In the genomic region with DNA sequence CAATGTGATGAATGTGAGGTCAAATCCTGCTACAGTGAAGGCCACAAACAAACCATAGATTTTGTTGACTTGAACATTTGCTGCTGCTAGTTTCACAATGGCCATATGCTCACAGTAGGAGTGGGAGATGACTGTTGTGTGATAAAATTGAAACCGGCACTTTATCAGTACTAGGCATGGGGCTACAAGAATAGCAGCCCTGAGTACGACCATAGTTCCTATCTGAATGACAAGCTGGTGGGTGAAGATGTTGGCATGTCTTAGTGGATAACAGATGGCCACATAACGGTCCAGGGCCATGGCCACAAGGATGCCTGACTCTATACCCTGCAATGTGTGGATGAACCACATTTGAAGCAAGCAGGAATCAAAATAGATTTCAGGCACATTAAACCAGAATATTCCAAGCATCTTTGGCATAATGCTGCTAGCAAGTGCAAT, we compare ENCODE assay signal across 21 cellular contexts. TPM values are rescaled to one million over a fixed set of nuclear protein-coding genes. Genes with fewer than 3 reads are reported as not detected.
"Had no signal": no experiment of that assay in that cellular context is flagged by ENCODE, and none has a peak within 500 bp of the region (broad histone marks: within the 10 kb centered on the region; RNA-seq: fewer than 3 reads in every experiment).

No MANE protein-coding gene starts in this region.

- H3K4me3 ChIP-seq: esophagus squamous epithelium, gastrocnemius medialis, right lobe of liver, transverse colon, uterus had no signal

- H3K27me3 ChIP-seq: esophagus squamous epithelium, gastrocnemius medialis, right lobe of liver, transverse colon, uterus had no signal

- H3K4me1 Mint-ChIP-seq: activated naive CD8-positive, alpha-beta T cell treated with anti-CD3 and anti-CD28 coated beads, Interleukin-2, amount 10 ng/mL, durations not matched to agents 7 days and 5 days; nephron progenitor cell; stimulated activated naive B cell treated with anti-CD40 and anti-IgM and Interleukin-4, amounts not matched to agents 10 μg/mL and 1 μg/mL and 100 μg/mL, for 72 hours; T-cell had no signal

- H3K9me3 ChIP-seq: esophagus squamous epithelium, gastrocnemius medialis, right lobe of liver, transverse colon, uterus had no signal

- H2AFZ ChIP-seq: parathyroid adenoma had no signal

- H3K36me3 Mint-ChIP-seq: activated CD4-positive, alpha-beta memory T cell treated with anti-CD3 and anti-CD28 coated beads for 36 hours; activated naive CD8-positive, alpha-beta T cell treated with anti-CD3 and anti-CD28 coated beads, Interleukin-2, amount 10 ng/mL, durations not matched to agents 7 days and 5 days; stimulated activated naive B cell treated with anti-CD40 and anti-IgM and Interleukin-4, amounts not matched to agents 10 μg/mL and 1 μg/mL and 100 μg/mL, for 72 hours; T-cell had no signal

- H3K27ac Mint-ChIP-seq: activated CD4-positive, alpha-beta memory T cell treated with anti-CD3 and anti-CD28 coated beads for 36 hours; activated naive CD4-positive, alpha-beta T cell treated with anti-CD3 and anti-CD28 coated beads for 36 hours; activated naive CD8-positive, alpha-beta T cell treated with anti-CD3 and anti-CD28 coated beads, Interleukin-2, amount 10 ng/mL, durations not matched to agents 7 days and 5 days; activated T-cell treated with anti-CD3 and anti-CD28 coated beads, Interleukin-2, amount 50 U/mL, for 72 hours; nephron progenitor cell; stimulated activated naive B cell treated with anti-CD40 and anti-IgM and Interleukin-4, amounts not matched to agents 10 μg/mL and 1 μg/mL and 100 μg/mL, for 72 hours; T-cell had no signal

- ATAC-seq: activated T-cell treated with anti-CD3 and anti-CD28 coated beads, Interleukin-2, amount 50 U/mL, for 72 hours; gastrocnemius medialis; right lobe of liver; stimulated activated naive B cell treated with anti-CD40 and anti-IgM and Interleukin-4, amounts not matched to agents 10 μg/mL and 1 μg/mL and 100 μg/mL, for 72 hours; T-cell had no signal

- H3K27me3 Mint-ChIP-seq: activated CD4-positive, alpha-beta memory T cell treated with anti-CD3 and anti-CD28 coated beads for 36 hours; activated naive CD8-positive, alpha-beta T cell treated with anti-CD3 and anti-CD28 coated beads, Interleukin-2, amount 10 ng/mL, durations not matched to agents 7 days and 5 days had no signal

- H3K27ac ChIP-seq: esophagus squamous epithelium, gastrocnemius medialis, parathyroid adenoma, right lobe of liver, transverse colon, uterus had no signal

- H3K4me3 Mint-ChIP-seq: activated CD4-positive, alpha-beta memory T cell treated with anti-CD3 and anti-CD28 coated beads for 36 hours; activated naive CD4-positive, alpha-beta T cell treated with anti-CD3 and anti-CD28 coated beads for 36 hours; activated naive CD8-positive, alpha-beta T cell treated with anti-CD3 and anti-CD28 coated beads, Interleukin-2, amount 10 ng/mL, durations not matched to agents 7 days and 5 days; activated T-cell treated with anti-CD3 and anti-CD28 coated beads, Interleukin-2, amount 50 U/mL, for 72 hours; nephron progenitor cell; stimulated activated naive B cell treated with anti-CD40 and anti-IgM and Interleukin-4, amounts not matched to agents 10 μg/mL and 1 μg/mL and 100 μg/mL, for 72 hours; T-cell had no signal

- H3K36me3 ChIP-seq: esophagus squamous epithelium, gastrocnemius medialis, right lobe of liver, transverse colon, uterus had no signal

- H3K4me1 ChIP-seq: esophagus squamous epithelium, gastrocnemius medialis, parathyroid adenoma, right lobe of liver, transverse colon, uterus had no signal

- H3K9me3 Mint-ChIP-seq: activated CD4-positive, alpha-beta memory T cell treated with anti-CD3 and anti-CD28 coated beads for 36 hours; activated naive CD4-positive, alpha-beta T cell treated with anti-CD3 and anti-CD28 coated beads for 36 hours; activated naive CD8-positive, alpha-beta T cell treated with anti-CD3 and anti-CD28 coated beads, Interleukin-2, amount 10 ng/mL, durations not matched to agents 7 days and 5 days; activated T-cell treated with anti-CD3 and anti-CD28 coated beads, Interleukin-2, amount 50 U/mL, for 72 hours; nephron progenitor cell; stimulated activated naive B cell treated with anti-CD40 and anti-IgM and Interleukin-4, amounts not matched to agents 10 μg/mL and 1 μg/mL and 100 μg/mL, for 72 hours; T-cell had no signal

- DNase-seq: activated CD4-positive, alpha-beta memory T cell treated with anti-CD3 and anti-CD28 coated beads for 36 hours; activated CD4-positive, alpha-beta T cell treated with anti-CD3 and anti-CD28 coated beads for 48 hours; activated effector memory CD4-positive, alpha-beta T cell treated with Interleukin-2 at 50 U/mL for 16 hours; activated naive CD4-positive, alpha-beta T cell treated with anti-CD3 and anti-CD28 coated beads for 36 hours; activated naive CD8-positive, alpha-beta T cell treated with anti-CD3 and anti-CD28 coated beads, Interleukin-2, amount 10 ng/mL, durations not matched to agents 7 days and 5 days; activated T-cell treated with anti-CD3 and anti-CD28 coated beads, Interleukin-2, amount 50 U/mL, for 72 hours; esophagus squamous epithelium; gastrocnemius medialis; head of caudate nucleus; nephron progenitor cell; right lobe of liver; small intestine; stimulated activated CD4-positive, alpha-beta T cell treated with anti-CD3 and anti-CD28 coated beads, Interleukin-15, amount 100 ng/mL, for 24 hours; stimulated activated naive B cell treated with anti-CD40 and anti-IgM and Interleukin-4, amounts not matched to agents 10 μg/mL and 1 μg/mL and 100 μg/mL, for 72 hours; T-cell; transverse colon; uterus had no signal

- H3K9ac ChIP-seq: parathyroid adenoma had no signal

- H3K79me2 ChIP-seq: parathyroid adenoma had no signal

RNA-seq across cellular contexts. Expression of a gene that starts 2.8 kb away (rescaled TPM):
- total RNA-seq: activated CD4-positive, alpha-beta memory T cell treated with anti-CD3 and anti-CD28 coated beads for 36 hours; activated naive CD4-positive, alpha-beta T cell treated with anti-CD3 and anti-CD28 coated beads for 36 hours; activated naive CD8-positive, alpha-beta T cell treated with anti-CD3 and anti-CD28 coated beads, Interleukin-2, amount 10 ng/mL, durations not matched to agents 7 days and 5 days; activated T-cell treated with anti-CD3 and anti-CD28 coated beads, Interleukin-2, amount 50 U/mL, for 72 hours; cardiac septum; esophagus squamous epithelium; gastrocnemius medialis; liver; T-cell; temporal lobe; transverse colon; uterus had no signal
- polyA plus RNA-seq: liver, small intestine had no signal

RNA-seq across cellular contexts. Expression of a gene that starts 13.6 kb away (rescaled TPM):
- total RNA-seq: activated CD4-positive, alpha-beta memory T cell treated with anti-CD3 and anti-CD28 coated beads for 36 hours; activated naive CD4-positive, alpha-beta T cell treated with anti-CD3 and anti-CD28 coated beads for 36 hours; activated naive CD8-positive, alpha-beta T cell treated with anti-CD3 and anti-CD28 coated beads, Interleukin-2, amount 10 ng/mL, durations not matched to agents 7 days and 5 days; activated T-cell treated with anti-CD3 and anti-CD28 coated beads, Interleukin-2, amount 50 U/mL, for 72 hours; cardiac septum; esophagus squamous epithelium; gastrocnemius medialis; liver; right lobe of liver; T-cell; temporal lobe; transverse colon; uterus had no signal
- polyA plus RNA-seq: liver, small intestine had no signal

RNA-seq across cellular contexts. Expression of a gene that starts 48.7 kb away (rescaled TPM):
- total RNA-seq: activated CD4-positive, alpha-beta memory T cell treated with anti-CD3 and anti-CD28 coated beads for 36 hours; activated naive CD4-positive, alpha-beta T cell treated with anti-CD3 and anti-CD28 coated beads for 36 hours; activated naive CD8-positive, alpha-beta T cell treated with anti-CD3 and anti-CD28 coated beads, Interleukin-2, amount 10 ng/mL, durations not matched to agents 7 days and 5 days; activated T-cell treated with anti-CD3 and anti-CD28 coated beads, Interleukin-2, amount 50 U/mL, for 72 hours; cardiac septum; esophagus squamous epithelium; gastrocnemius medialis; liver; right lobe of liver; T-cell; temporal lobe; transverse colon; uterus had no signal
- polyA plus RNA-seq: liver, small intestine had no signal
